In the genomic region with DNA sequence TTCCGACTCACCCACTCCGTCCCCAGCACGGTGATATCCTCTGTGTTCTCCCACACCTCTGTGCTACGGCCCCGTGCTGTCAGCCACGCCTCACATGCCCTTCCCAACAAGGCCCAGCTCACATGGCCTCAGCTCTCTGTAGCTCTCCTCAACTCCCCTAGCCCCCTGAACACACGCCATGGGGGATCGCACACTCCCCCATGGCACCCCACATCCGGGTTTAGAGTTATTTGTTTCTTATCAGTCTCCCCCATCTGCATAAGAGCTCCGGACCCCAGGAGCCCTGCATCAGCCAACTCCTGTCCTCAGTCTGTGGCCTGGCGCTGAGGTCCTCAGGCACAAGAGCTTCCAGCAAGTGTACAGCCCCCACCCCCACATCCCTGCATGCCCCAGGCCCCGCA, we compare ENCODE assay signal across 26 cellular contexts. TPM values are rescaled to one million over a fixed set of nuclear protein-coding genes. Genes with fewer than 3 reads are reported as not detected.
"Had no signal": no experiment of that assay in that cellular context is flagged by ENCODE, and none has a peak within 500 bp of the region (broad histone marks: within the 10 kb centered on the region; RNA-seq: fewer than 3 reads in every experiment).

No MANE protein-coding gene starts in this region.

- H3K27me3 ChIP-seq: foreskin keratinocyte, thyroid gland, vagina had no signal

- H3K36me3 Mint-ChIP-seq: activated naive CD8-positive, alpha-beta T cell treated with anti-CD3 and anti-CD28 coated beads, Interleukin-2, amount 10 ng/mL, durations not matched to agents 7 days and 5 days; stimulated activated memory B cell treated with anti-CD40 and anti-IgM and Interleukin-4, amounts not matched to agents 10 μg/mL and 1 μg/mL and 100 μg/mL, for 72 hours had no signal

- H3K9me3 Mint-ChIP-seq: activated naive CD4-positive, alpha-beta T cell treated with anti-CD3 and anti-CD28 coated beads for 36 hours; activated naive CD8-positive, alpha-beta T cell treated with anti-CD3 and anti-CD28 coated beads, Interleukin-2, amount 10 ng/mL, durations not matched to agents 7 days and 5 days; endodermal cell; nephron; T-helper 2 cell treated with Interferon-gamma antibody and Interleukin-4, amounts not matched to agents 5 μg/mL and 100 μg/mL, for 36 hours had no signal

- H3K9me3 ChIP-seq: esophagus muscularis mucosa, heart right ventricle, left ventricle myocardium inferior, pancreas, psoas muscle, sigmoid colon, stomach, thyroid gland, upper lobe of left lung, vagina had no signal

- DNase-seq: activated CD4-positive, alpha-beta T cell treated with anti-CD3 and anti-CD28 coated beads for 48 hours; activated CD4-positive, alpha-beta T cell treated with anti-CD3 and anti-CD28 coated beads, Interleukin-2, amount 50 U/mL, for 48 hours; activated CD8-positive, alpha-beta memory T cell treated with anti-CD3 and anti-CD28 coated beads for 24 hours; activated effector memory CD4-positive, alpha-beta T cell treated with Interleukin-2 at 50 U/mL for 16 hours; activated naive CD4-positive, alpha-beta T cell treated with anti-CD3 and anti-CD28 coated beads for 36 hours; activated naive CD8-positive, alpha-beta T cell treated with anti-CD3 and anti-CD28 coated beads, Interleukin-2, amount 10 ng/mL, durations not matched to agents 7 days and 5 days; amniotic stem cell; foreskin keratinocyte; left ventricle myocardium inferior; psoas muscle; sigmoid colon; small intestine; stimulated activated CD4-positive, alpha-beta T cell treated with anti-CD3 and anti-CD28 coated beads, Interleukin-4, amount 100 ng/mL, for 24 hours; T-helper 1 cell had no signal

- H3K27ac ChIP-seq: esophagus muscularis mucosa, foreskin keratinocyte, heart right ventricle, left ventricle myocardium inferior, pancreas, psoas muscle, sigmoid colon, stomach, thyroid gland, upper lobe of left lung, vagina had no signal

- H3K27ac Mint-ChIP-seq: activated naive CD4-positive, alpha-beta T cell treated with anti-CD3 and anti-CD28 coated beads for 36 hours; activated naive CD8-positive, alpha-beta T cell treated with anti-CD3 and anti-CD28 coated beads, Interleukin-2, amount 10 ng/mL, durations not matched to agents 7 days and 5 days; endodermal cell; nephron; stimulated activated memory B cell treated with anti-CD40 and anti-IgM and Interleukin-4, amounts not matched to agents 10 μg/mL and 1 μg/mL and 100 μg/mL, for 72 hours; T-helper 2 cell treated with Interferon-gamma antibody and Interleukin-4, amounts not matched to agents 5 μg/mL and 100 μg/mL, for 36 hours had no signal

- H3K4me1 Mint-ChIP-seq: nephron had no signal

- H3K4me3 ChIP-seq: esophagus muscularis mucosa, heart right ventricle, left ventricle myocardium inferior, lung, pancreas, psoas muscle, sigmoid colon, stomach, thyroid gland, upper lobe of left lung, vagina had no signal

- H3K36me3 ChIP-seq: esophagus muscularis mucosa, heart right ventricle, left ventricle myocardium inferior, pancreas, sigmoid colon, stomach, thyroid gland, upper lobe of left lung, vagina had no signal

- ATAC-seq: foreskin keratinocyte; psoas muscle; stimulated activated memory B cell treated with anti-CD40 and anti-IgM and Interleukin-4, amounts not matched to agents 10 μg/mL and 1 μg/mL and 100 μg/mL, for 72 hours had no signal

- H3K4me3 Mint-ChIP-seq: activated naive CD4-positive, alpha-beta T cell treated with anti-CD3 and anti-CD28 coated beads for 36 hours; activated naive CD8-positive, alpha-beta T cell treated with anti-CD3 and anti-CD28 coated beads, Interleukin-2, amount 10 ng/mL, durations not matched to agents 7 days and 5 days; endodermal cell; nephron; stimulated activated memory B cell treated with anti-CD40 and anti-IgM and Interleukin-4, amounts not matched to agents 10 μg/mL and 1 μg/mL and 100 μg/mL, for 72 hours; T-helper 2 cell treated with Interferon-gamma antibody and Interleukin-4, amounts not matched to agents 5 μg/mL and 100 μg/mL, for 36 hours had no signal

- H3K4me1 ChIP-seq: foreskin keratinocyte, left ventricle myocardium inferior, pancreas, psoas muscle, sigmoid colon, vagina had no signal

RNA-seq across cellular contexts. Expression of gene C4orf50, which starts 7.0 kb away (rescaled TPM):
- total RNA-seq: activated naive CD4-positive, alpha-beta T cell treated with anti-CD3 and anti-CD28 coated beads for 36 hours; foreskin keratinocyte; left ventricle myocardium inferior; psoas muscle had no signal
- polyA plus RNA-seq: foreskin keratinocyte, heart right ventricle, psoas muscle had no signal
